1 cellular context compared by ENCODE assay signal in the genomic region with DNA sequence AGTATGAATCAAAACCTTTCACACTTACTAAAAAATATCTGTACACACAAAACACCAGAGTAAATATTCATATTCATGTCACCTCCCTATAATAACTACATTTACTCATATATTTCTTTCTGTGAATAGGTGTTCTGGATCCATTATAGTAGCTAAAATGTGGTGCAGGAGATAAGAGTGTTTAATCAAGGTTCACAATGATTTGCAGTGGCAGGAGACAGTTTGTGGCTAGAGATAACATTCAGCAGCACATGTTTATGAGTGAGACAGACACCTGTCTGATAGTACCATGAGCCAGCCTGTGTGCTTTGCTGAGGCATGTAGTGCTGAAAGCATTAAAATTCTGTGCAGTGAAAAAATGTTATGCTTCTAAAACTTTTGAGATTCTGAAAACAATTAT.
TF ChIP-seq lines count a peak whose summit lies in the region.

No MANE protein-coding gene starts in this region.

TF ChIP-seq in K562, 482 proteins besides CTCF, POLR2A, EP300 and RAD21 (continued from another document):
- TF ChIP-seq, protein P1, sequence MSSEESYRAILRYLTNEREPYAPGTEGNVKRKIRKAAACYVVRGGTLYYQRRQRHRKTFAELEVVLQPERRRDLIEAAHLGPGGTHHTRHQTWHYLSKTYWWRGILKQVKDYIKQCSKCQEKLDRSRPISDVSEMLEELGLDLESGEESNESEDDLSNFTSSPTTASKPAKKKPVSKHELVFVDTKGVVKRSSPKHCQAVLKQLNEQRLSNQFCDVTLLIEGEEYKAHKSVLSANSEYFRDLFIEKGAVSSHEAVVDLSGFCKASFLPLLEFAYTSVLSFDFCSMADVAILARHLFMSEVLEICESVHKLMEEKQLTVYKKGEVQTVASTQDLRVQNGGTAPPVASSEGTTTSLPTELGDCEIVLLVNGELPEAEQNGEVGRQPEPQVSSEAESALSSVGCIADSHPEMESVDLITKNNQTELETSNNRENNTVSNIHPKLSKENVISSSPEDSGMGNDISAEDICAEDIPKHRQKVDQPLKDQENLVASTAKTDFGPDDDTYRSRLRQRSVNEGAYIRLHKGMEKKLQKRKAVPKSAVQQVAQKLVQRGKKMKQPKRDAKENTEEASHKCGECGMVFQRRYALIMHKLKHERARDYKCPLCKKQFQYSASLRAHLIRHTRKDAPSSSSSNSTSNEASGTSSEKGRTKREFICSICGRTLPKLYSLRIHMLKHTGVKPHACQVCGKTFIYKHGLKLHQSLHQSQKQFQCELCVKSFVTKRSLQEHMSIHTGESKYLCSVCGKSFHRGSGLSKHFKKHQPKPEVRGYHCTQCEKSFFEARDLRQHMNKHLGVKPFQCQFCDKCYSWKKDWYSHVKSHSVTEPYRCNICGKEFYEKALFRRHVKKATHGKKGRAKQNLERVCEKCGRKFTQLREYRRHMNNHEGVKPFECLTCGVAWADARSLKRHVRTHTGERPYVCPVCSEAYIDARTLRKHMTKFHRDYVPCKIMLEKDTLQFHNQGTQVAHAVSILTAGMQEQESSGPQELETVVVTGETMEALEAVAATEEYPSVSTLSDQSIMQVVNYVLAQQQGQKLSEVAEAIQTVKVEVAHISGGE (CRISPR knock-in tag; IDR thresholded peaks at IDR 0.05) = peak in 1 of 3 experiments; percentile 83; a peak in 2 of 6 replicates
- no peak for TF ChIP-seq RBM17 (IDR thresholded peaks at IDR 0.05; ENCODE audit: borderline replicate concordance, low read depth, low read length)
- peak; percentile 97 for TF ChIP-seq ZNF644 (tag; IDR thresholded peaks at IDR 0.05; ENCODE audit: low read depth)
- TF ChIP-seq SRSF1 (IDR thresholded peaks at IDR 0.05; ENCODE audit: low read depth, low read length) = no peak
- peak; percentile 87 for TF ChIP-seq FOSL1 (tag; conservative IDR thresholded peaks at IDR 0.05)
- peak; percentile 71; the same call in 1 of the 2 replicates for TF ChIP-seq RNF2 (IDR thresholded peaks at IDR 0.05)
- TF ChIP-seq BMI1 (IDR thresholded peaks at IDR 0.05; ENCODE audit: low read length) = no peak
- TF ChIP-seq C11orf30 (IDR thresholded peaks at IDR 0.05; ENCODE audit: low read depth) = peak; percentile 33; the same call in 1 of the 2 replicates
